1 cellular context compared by ENCODE assay signal in the genomic region with DNA sequence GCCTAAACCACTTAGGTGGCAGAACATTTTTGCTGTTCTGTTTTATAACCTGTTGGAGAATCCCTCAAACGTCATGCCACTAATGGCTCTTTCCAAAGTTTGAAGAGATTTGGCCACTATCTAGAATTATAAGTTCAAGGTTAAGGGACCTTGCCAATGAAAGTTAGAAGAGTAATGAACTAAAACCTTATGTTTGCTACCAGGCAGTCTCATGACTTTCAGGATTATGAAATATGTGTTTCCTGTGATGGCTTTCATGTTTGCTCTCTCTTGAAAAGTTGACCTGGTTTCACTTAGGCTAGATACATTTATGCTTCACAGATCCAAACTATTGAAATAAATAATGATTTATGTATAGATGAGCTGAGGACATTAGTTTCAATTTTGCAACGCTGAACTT.
TF ChIP-seq lines count a peak whose summit lies in the region.

No MANE protein-coding gene starts in this region.

TF ChIP-seq in GM12878, 131 proteins besides CTCF, POLR2A, EP300 and RAD21 (continued from another document):
- no peak for TF ChIP-seq ETV6 (conservative IDR thresholded peaks at IDR 0.05 in 1 of 2, IDR thresholded peaks at IDR 0.05 in 1 of 2; ENCODE audit: borderline replicate concordance in 1 of 2, low read depth in 1 of 2)
- TF ChIP-seq, protein P1, sequence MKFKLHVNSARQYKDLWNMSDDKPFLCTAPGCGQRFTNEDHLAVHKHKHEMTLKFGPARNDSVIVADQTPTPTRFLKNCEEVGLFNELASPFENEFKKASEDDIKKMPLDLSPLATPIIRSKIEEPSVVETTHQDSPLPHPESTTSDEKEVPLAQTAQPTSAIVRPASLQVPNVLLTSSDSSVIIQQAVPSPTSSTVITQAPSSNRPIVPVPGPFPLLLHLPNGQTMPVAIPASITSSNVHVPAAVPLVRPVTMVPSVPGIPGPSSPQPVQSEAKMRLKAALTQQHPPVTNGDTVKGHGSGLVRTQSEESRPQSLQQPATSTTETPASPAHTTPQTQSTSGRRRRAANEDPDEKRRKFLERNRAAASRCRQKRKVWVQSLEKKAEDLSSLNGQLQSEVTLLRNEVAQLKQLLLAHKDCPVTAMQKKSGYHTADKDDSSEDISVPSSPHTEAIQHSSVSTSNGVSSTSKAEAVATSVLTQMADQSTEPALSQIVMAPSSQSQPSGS (IDR thresholded peaks at IDR 0.05; ENCODE audit: low read length) = no peak
- TF ChIP-seq STAT3 (IDR thresholded peaks at IDR 0.05; ENCODE audit: low read depth, low read length) = no peak
- no peak for TF ChIP-seq IKZF2 (IDR thresholded peaks at IDR 0.05)
- TF ChIP-seq, protein P2, sequence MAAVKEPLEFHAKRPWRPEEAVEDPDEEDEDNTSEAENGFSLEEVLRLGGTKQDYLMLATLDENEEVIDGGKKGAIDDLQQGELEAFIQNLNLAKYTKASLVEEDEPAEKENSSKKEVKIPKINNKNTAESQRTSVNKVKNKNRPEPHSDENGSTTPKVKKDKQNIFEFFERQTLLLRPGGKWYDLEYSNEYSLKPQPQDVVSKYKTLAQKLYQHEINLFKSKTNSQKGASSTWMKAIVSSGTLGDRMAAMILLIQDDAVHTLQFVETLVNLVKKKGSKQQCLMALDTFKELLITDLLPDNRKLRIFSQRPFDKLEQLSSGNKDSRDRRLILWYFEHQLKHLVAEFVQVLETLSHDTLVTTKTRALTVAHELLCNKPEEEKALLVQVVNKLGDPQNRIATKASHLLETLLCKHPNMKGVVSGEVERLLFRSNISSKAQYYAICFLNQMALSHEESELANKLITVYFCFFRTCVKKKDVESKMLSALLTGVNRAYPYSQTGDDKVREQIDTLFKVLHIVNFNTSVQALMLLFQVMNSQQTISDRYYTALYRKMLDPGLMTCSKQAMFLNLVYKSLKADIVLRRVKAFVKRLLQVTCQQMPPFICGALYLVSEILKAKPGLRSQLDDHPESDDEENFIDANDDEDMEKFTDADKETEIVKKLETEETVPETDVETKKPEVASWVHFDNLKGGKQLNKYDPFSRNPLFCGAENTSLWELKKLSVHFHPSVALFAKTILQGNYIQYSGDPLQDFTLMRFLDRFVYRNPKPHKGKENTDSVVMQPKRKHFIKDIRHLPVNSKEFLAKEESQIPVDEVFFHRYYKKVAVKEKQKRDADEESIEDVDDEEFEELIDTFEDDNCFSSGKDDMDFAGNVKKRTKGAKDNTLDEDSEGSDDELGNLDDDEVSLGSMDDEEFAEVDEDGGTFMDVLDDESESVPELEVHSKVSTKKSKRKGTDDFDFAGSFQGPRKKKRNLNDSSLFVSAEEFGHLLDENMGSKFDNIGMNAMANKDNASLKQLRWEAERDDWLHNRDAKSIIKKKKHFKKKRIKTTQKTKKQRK (IDR thresholded peaks at IDR 0.05; ENCODE audit: low read depth, low read length) = no peak
- no peak for TF ChIP-seq RB1 (IDR thresholded peaks at IDR 0.05; ENCODE audit: borderline replicate concordance)
- TF ChIP-seq KDM1A (IDR thresholded peaks at IDR 0.05; ENCODE audit: borderline replicate concordance) = no peak
- no peak for TF ChIP-seq BCL11A (IDR thresholded peaks at IDR 0.05; ENCODE audit: low read depth, low read length)
- TF ChIP-seq, protein P3, sequence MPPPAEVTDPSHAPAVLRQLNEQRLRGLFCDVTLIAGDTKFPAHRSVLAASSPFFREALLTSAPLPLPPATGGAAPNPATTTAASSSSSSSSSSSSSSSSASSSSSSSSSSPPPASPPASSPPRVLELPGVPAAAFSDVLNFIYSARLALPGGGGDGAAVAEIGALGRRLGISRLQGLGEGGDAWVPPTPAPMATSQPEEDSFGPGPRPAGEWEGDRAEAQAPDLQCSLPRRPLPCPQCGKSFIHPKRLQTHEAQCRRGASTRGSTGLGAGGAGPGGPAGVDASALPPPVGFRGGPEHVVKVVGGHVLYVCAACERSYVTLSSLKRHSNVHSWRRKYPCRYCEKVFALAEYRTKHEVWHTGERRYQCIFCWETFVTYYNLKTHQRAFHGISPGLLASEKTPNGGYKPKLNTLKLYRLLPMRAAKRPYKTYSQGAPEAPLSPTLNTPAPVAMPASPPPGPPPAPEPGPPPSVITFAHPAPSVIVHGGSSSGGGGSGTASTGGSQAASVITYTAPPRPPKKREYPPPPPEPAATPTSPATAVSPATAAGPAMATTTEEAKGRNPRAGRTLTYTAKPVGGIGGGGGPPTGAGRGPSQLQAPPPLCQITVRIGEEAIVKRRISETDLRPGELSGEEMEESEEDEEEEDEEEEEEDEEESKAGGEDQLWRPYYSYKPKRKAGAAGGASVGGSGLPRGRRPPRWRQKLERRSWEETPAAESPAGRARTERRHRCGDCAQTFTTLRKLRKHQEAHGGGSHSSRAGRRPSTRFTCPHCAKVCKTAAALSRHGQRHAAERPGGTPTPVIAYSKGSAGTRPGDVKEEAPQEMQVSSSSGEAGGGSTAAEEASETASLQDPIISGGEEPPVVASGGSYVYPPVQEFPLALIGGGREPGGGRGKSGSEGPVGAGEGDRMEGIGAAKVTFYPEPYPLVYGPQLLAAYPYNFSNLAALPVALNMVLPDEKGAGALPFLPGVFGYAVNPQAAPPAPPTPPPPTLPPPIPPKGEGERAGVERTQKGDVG (CRISPR knock-in tag; IDR thresholded peaks at IDR 0.05) = no peak
- no peak for TF ChIP-seq TCF7 (IDR thresholded peaks at IDR 0.05; ENCODE audit: borderline replicate concordance)
